ENCODE assay signal across 8 cellular contexts in genomic region chr19:48510421-48511268, GRCh38. TPM values are rescaled to one million over a fixed set of nuclear protein-coding genes. Genes with fewer than 3 reads are reported as not detected.
DNase-seq lines count a peak whose midpoint lies in the region; ATAC-seq and TF ChIP-seq lines count a peak whose summit lies in the region.

No MANE protein-coding gene starts in this region.

- TF ChIP-seq CTCF in parathyroid adenoma (IDR thresholded peaks at IDR 0.05) (no peak), upper lobe of left lung (IDR thresholded peaks at IDR 0.05) (no peak)

- H3K4me3 ChIP-seq in parathyroid adenoma (ENCODE audit: low read depth, low read length) = peak overlapping the region; percentile 76
- peak overlapping the region in 3 of 4 donors; percentile 3 to 25 (median 19) for H3K4me3 ChIP-seq in upper lobe of left lung

- no peaks in the 10 kb centered on the region for H3K9me3 Mint-ChIP-seq in activated naive CD4-positive, alpha-beta T cell treated with anti-CD3 and anti-CD28 coated beads, Interleukin-2, amount 50 U/mL, for 24 hours

- no peak for TF ChIP-seq EP300 in upper lobe of left lung (IDR thresholded peaks at IDR 0.05)

- peak overlapping the region; percentile 1 for H3K27ac ChIP-seq in parathyroid adenoma
- no peak overlapping the region for H3K27ac ChIP-seq in upper lobe of left lung

- no peaks in the 10 kb centered on the region for H3K27me3 Mint-ChIP-seq in activated naive CD4-positive, alpha-beta T cell treated with anti-CD3 and anti-CD28 coated beads, Interleukin-2, amount 50 U/mL, for 24 hours

- peak overlapping the region; percentile 95 for H3K4me2 ChIP-seq in parathyroid adenoma (ENCODE audit: low read length)

- H3K36me3 ChIP-seq in parathyroid adenoma (ENCODE audit: control insufficient read depth, insufficient read depth, low read length) (no peaks in the 10 kb centered on the region), upper lobe of left lung (no peaks in the 10 kb centered on the region)

- TF ChIP-seq POLR2A in upper lobe of left lung (IDR thresholded peaks at IDR 0.05) = no peak

- H3K4me1 Mint-ChIP-seq in activated naive CD4-positive, alpha-beta T cell treated with anti-CD3 and anti-CD28 coated beads, Interleukin-2, amount 50 U/mL, for 24 hours = peaks cover 13% of the 10 kb centered on the region

- peak overlapping the region; percentile 60 for H3K27ac Mint-ChIP-seq in activated naive CD4-positive, alpha-beta T cell treated with anti-CD3 and anti-CD28 coated beads, Interleukin-2, amount 50 U/mL, for 24 hours

- H2AFZ ChIP-seq in parathyroid adenoma = peak overlapping the region; percentile 71

- H3K4me1 ChIP-seq in parathyroid adenoma = peaks cover 11% of the 10 kb centered on the region
- H3K4me1 ChIP-seq in upper lobe of left lung = peaks cover 15 to 37% (median 16%) of the 10 kb centered on the region in 4 donors

- H3K27me3 ChIP-seq in parathyroid adenoma (ENCODE audit: control insufficient read depth, insufficient read depth, low read length) = no peaks in the 10 kb centered on the region
- H3K27me3 ChIP-seq in upper lobe of left lung = peaks cover 0 to 32% (median 21%) of the 10 kb centered on the region in 4 donors

- ATAC-seq in Right ventricle myocardium inferior (peak; percentile 68), upper lobe of left lung (ENCODE audit: low FRiP score in 2 of 2) (peak; percentile 26 to 84), GM21515 (IDR thresholded peaks at IDR 0.05; ENCODE audit: unreplicated experiment) (no peak)

- WGBS in upper lobe of left lung, 2 donors = 11 to 19% methylated on average over 17 to 21 of the region's 24 CpGs

- no peaks in the 10 kb centered on the region for H3K36me3 Mint-ChIP-seq in activated naive CD4-positive, alpha-beta T cell treated with anti-CD3 and anti-CD28 coated beads, Interleukin-2, amount 50 U/mL, for 24 hours

- no peaks in the 10 kb centered on the region for H3K79me2 ChIP-seq in parathyroid adenoma

- H3K9me3 ChIP-seq in parathyroid adenoma (ENCODE audit: control insufficient read depth, low read length) (no peaks in the 10 kb centered on the region), upper lobe of left lung (no peaks in the 10 kb centered on the region)

- intact Hi-C loops in Right ventricle myocardium inferior (cut with DNase I) = loop anchor here (5.0 kb wide), 1 partner anchor 62 kb away; no protein-coding TSS in a partner anchor

- peak overlapping the region; percentile 85 for H3K4me3 Mint-ChIP-seq in activated naive CD4-positive, alpha-beta T cell treated with anti-CD3 and anti-CD28 coated beads, Interleukin-2, amount 50 U/mL, for 24 hours

- H3K9ac ChIP-seq in parathyroid adenoma = no peak overlapping the region

- DNase-seq in Ammon's horn (ENCODE audit: low spot score) (peak; percentile 92), HT-29 (ENCODE audit: low spot score) (peak; percentile 78), SK-N-DZ (ENCODE audit: low spot score) (peak; percentile 53), Right ventricle myocardium inferior (ENCODE audit: missing footprints) (no peak), upper lobe of left lung (peak; percentile 56 to 67)

RNA-seq across cellular contexts. Expression of gene LMTK3, which starts 1.0 kb away (rescaled TPM):
- 11.4 and 12.2 TPM in 2 replicates for total RNA-seq in HT-29 (2014; rRNA removed; shearing (Covaris generic))
- 0.17 and 0.38 TPM in 2 replicates for polyA plus RNA-seq in SK-N-DZ (2014; cell fraction: cytosol; rRNA removed)
- 0.84 and 1.0 TPM in 2 replicates for polyA plus RNA-seq in SK-N-DZ (2014; cell fraction: nucleus; rRNA removed)
- total RNA-seq in Right ventricle myocardium inferior (0.70 TPM), upper lobe of left lung (10 to 100 TPM in 4 of 6 donors, 1 to 10 TPM in 2; 4.9 to 45.1 (median 13.1) TPM)

RNA-seq across cellular contexts. Expression of gene SULT2B1, which starts 41.3 kb away (rescaled TPM):
- total RNA-seq in HT-29 (2014; rRNA removed; shearing (Covaris generic)) = 48.6 and 55.3 TPM in 2 replicates
- polyA plus RNA-seq in SK-N-DZ (2014; cell fraction: cytosol; rRNA removed) = not detected in 2 replicates
- not detected in 2 replicates for polyA plus RNA-seq in SK-N-DZ (2014; cell fraction: nucleus; rRNA removed)
- total RNA-seq in Right ventricle myocardium inferior (0.43 TPM), upper lobe of left lung (10 to 100 TPM; 10.5 to 19.6 (median 15.2) TPM)

RNA-seq across cellular contexts. Expression of gene CYTH2, which starts 41.5 kb away (rescaled TPM):
- total RNA-seq in HT-29 (2014; rRNA removed; shearing (Covaris generic)) = 145 and 154 TPM in 2 replicates
- 27.6 and 28.1 TPM in 2 replicates for polyA plus RNA-seq in SK-N-DZ (2014; cell fraction: cytosol; rRNA removed)
- polyA plus RNA-seq in SK-N-DZ (2014; cell fraction: nucleus; rRNA removed) = 70.9 and 73.1 TPM in 2 replicates
- total RNA-seq in Right ventricle myocardium inferior (30.7 TPM), upper lobe of left lung (100 to 1,000 TPM in 2 of 6 donors, 10 to 100 TPM in 4; 53.4 to 195 (median 77.0) TPM)

RNA-seq across cellular contexts. Expression of gene KCNJ14, which starts 55.3 kb away (rescaled TPM):
- 2.7 and 3.6 TPM in 2 replicates for total RNA-seq in HT-29 (2014; rRNA removed; shearing (Covaris generic))
- polyA plus RNA-seq in SK-N-DZ (2014; cell fraction: cytosol; rRNA removed) = 0.14 and 0.38 TPM in 2 replicates
- polyA plus RNA-seq in SK-N-DZ (2014; cell fraction: nucleus; rRNA removed) = 1.1 and 1.5 TPM in 2 replicates
- total RNA-seq in Right ventricle myocardium inferior (0.19 TPM), upper lobe of left lung (1 to 10 TPM in 3 of 6 donors, under 1 TPM in 3; 0.54 to 1.9 (median 0.91) TPM)
